24 cellular contexts compared by ENCODE assay signal in the genomic region with DNA sequence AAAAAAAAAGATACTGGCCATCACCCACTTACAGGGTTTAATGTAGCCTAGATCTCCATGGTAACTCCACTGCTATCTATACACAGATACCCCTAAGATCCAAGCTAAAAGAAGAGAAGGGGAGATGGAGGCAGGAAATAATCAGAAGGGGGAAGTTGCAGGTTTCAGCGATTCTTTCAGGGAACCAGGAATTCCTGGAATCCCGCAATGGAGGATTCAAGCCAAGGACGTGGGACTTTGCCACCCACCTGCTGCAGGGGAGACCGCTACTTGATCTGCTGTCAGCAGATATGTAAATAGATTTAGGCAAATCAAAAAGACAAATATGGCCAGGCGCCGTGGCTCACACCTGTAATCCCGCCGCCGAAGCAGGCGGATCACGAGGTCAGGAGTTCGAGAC.
DNase-seq lines count a peak whose midpoint lies in the region; ATAC-seq and TF ChIP-seq lines count a peak whose summit lies in the region.
"Had no signal": no experiment of that assay in that cellular context is flagged by ENCODE, and none has a peak within 500 bp of the region (broad histone marks: within the 10 kb centered on the region; RNA-seq: fewer than 3 reads in every experiment).

No MANE protein-coding gene starts in this region.

- H3K27me3 ChIP-seq in H7 (ENCODE audit: control insufficient read depth, insufficient read depth, low read length), result no peaks in the 10 kb centered on the region
- H3K27me3 ChIP-seq in endodermal cell (ENCODE audit: control insufficient read depth, insufficient read depth, low read length, poor library complexity, severe bottlenecking), result no peaks in the 10 kb centered on the region
- H3K27me3 ChIP-seq: BE2C; BLaER1 treated with 17β-estradiol and CSF1 and Interleukin-3, amounts not matched to agents 10 nM and 100 nM had no signal

- no peaks in the 10 kb centered on the region for H3K36me3 Mint-ChIP-seq in endodermal cell (ENCODE audit: low read depth)
- H3K36me3 Mint-ChIP-seq: CD14-positive monocyte; CD8-positive, alpha-beta memory T cell had no signal

- in situ Hi-C loops in GM13976 (cut with MboI; ENCODE audit: low sequenced_read_pairs, unreplicated experiment), result no loop called here

- DNase-seq in COLO668 (lab: John Stamatoyannopoulos, UW; ENCODE audit: unreplicated experiment) (peak; percentile 37), H7 (peak; percentile 13), NCI-H526 treated with DMSO at 0.1 percent for 48 hours (lab: John Stamatoyannopoulos, UW) (peak; percentile 15), endodermal cell (peak; percentile 45), GM13976 (ENCODE audit: low spot score) (no peak), posterior vena cava (ENCODE audit: low spot score) (no peak), NCI-H1105 (lab: John Stamatoyannopoulos, UW) (no peak)
- DNase-seq: 8988T; ACHN; AML-193; BE2C; Calu3; CD4-positive, alpha-beta T cell; CD8-positive, alpha-beta memory T cell; COR-L47; DMS53; DMS79 treated with DMSO at 0.1 percent for 48 hours; GF-D8; HFFc6 had no signal

- no peak overlapping the region for H3K4me3 ChIP-seq in H7 (ENCODE audit: insufficient read depth, low read depth, low read length)
- H3K4me3 ChIP-seq in endodermal cell (ENCODE audit: low read length), result no peak overlapping the region
- H3K4me3 ChIP-seq: A549; BLaER1 treated with 17β-estradiol and CSF1 and Interleukin-3, amounts not matched to agents 10 nM and 100 nM; HAP-1 had no signal

- H3K4me1 ChIP-seq in endodermal cell (ENCODE audit: control insufficient read depth, insufficient read depth, low read length), result no peaks in the 10 kb centered on the region
- H3K4me1 ChIP-seq: A549; BE2C; BLaER1 treated with 17β-estradiol and CSF1 and Interleukin-3, amounts not matched to agents 10 nM and 100 nM; HAP-1 had no signal

- no peak overlapping the region for H3K4me3 Mint-ChIP-seq in endodermal cell
- H3K4me3 Mint-ChIP-seq: CD14-positive monocyte; CD4-positive, alpha-beta T cell; CD8-positive, alpha-beta memory T cell; HFFc6 had no signal

- WGBS in endodermal cell (ENCODE audit: insufficient coverage in 1 of 2, insufficient read length in 1 of 2), 2 experiments, result 87 to 93% methylated on average over 8 to 12 of the region's 12 CpGs

- peaks cover 2% of the 10 kb centered on the region for H3K27me3 Mint-ChIP-seq in endodermal cell (ENCODE audit: insufficient read depth)

- H3K36me3 ChIP-seq in H7 (replicated peaks; ENCODE audit: control insufficient read depth, insufficient read depth, low read length) (no peaks in the 10 kb centered on the region), endodermal cell (ENCODE audit: control insufficient read depth, insufficient read depth, low read length) (no peaks in the 10 kb centered on the region)
- H3K36me3 ChIP-seq: BE2C; BLaER1 treated with 17β-estradiol and CSF1 and Interleukin-3, amounts not matched to agents 10 nM and 100 nM; HAP-1 had no signal

- intact Hi-C loops in posterior vena cava (cut with DNase I), result no loop called here

- H3K4me1 Mint-ChIP-seq in endodermal cell, result no peaks in the 10 kb centered on the region
- H3K4me1 Mint-ChIP-seq: CD14-positive monocyte; CD8-positive, alpha-beta memory T cell had no signal

- H3K9ac ChIP-seq in endodermal cell (ENCODE audit: extremely low read depth, low read length, poor library complexity, severe bottlenecking), result no peak overlapping the region
- H3K9ac ChIP-seq: BLaER1 treated with 17β-estradiol and CSF1 and Interleukin-3, amounts not matched to agents 10 nM and 100 nM had no signal

- H3K9me3 ChIP-seq in endodermal cell (ENCODE audit: control insufficient read depth, low read length), result no peaks in the 10 kb centered on the region
- H3K9me3 ChIP-seq: BE2C; BLaER1 treated with 17β-estradiol and CSF1 and Interleukin-3, amounts not matched to agents 10 nM and 100 nM; HAP-1 had no signal

- no peak overlapping the region for H3K27ac ChIP-seq in endodermal cell (ENCODE audit: low read depth, low read length)
- H3K27ac ChIP-seq: A549; BLaER1 treated with 17β-estradiol and CSF1 and Interleukin-3, amounts not matched to agents 10 nM and 100 nM had no signal

- TF ChIP-seq CTCF in endodermal cell (conservative IDR thresholded peaks at IDR 0.05), result no peak
- no peak for TF ChIP-seq CTCF in GM13976 (IDR thresholded peaks at IDR 0.05; ENCODE audit: borderline replicate concordance, control extremely low read depth, extremely low read depth, insufficient read depth, missing control alignments)

- ATAC-seq in HG02763 (IDR thresholded peaks at IDR 0.05; ENCODE audit: unreplicated experiment), result no peak
- ATAC-seq: A549 had no signal

- H3K27ac Mint-ChIP-seq in endodermal cell, result no peak overlapping the region
- H3K27ac Mint-ChIP-seq: CD14-positive monocyte; CD4-positive, alpha-beta T cell; HFFc6 had no signal

- H3K9me3 Mint-ChIP-seq in endodermal cell, result no peaks in the 10 kb centered on the region
- H3K9me3 Mint-ChIP-seq: CD4-positive, alpha-beta T cell; CD8-positive, alpha-beta memory T cell had no signal

Comparison
In these comparisons a context has a peak if more than half of its experiments do, and no peak if none do; other contexts are left out.
1. DNase-seq: peak in COLO668 (single experiment), H7 (single experiment), NCI-H526 treated with DMSO at 0.1 percent for 48 hours (single experiment) and endodermal cell (single experiment); none in GM13976 (single experiment), posterior vena cava (single experiment) and NCI-H1105 (single experiment).